ENCODE assay signal across 9 cellular contexts in genomic region chr3:113035387-113035982, GRCh38. TPM values are rescaled to one million over a fixed set of nuclear protein-coding genes. Genes with fewer than 3 reads are reported as not detected.
DNase-seq lines count a peak whose midpoint lies in the region; ATAC-seq and TF ChIP-seq lines count a peak whose summit lies in the region.
"Had no signal": no experiment of that assay in that cellular context is flagged by ENCODE, and none has a peak within 500 bp of the region (broad histone marks: within the 10 kb centered on the region; RNA-seq: fewer than 3 reads in every experiment).

No MANE protein-coding gene starts in this region.

- no peaks in the 10 kb centered on the region for H3K36me3 ChIP-seq in BE2C
- H3K36me3 ChIP-seq: SJSA1 had no signal

- peak; percentile 82 for ATAC-seq in HG03066 (IDR thresholded peaks at IDR 0.05; ENCODE audit: low read depth, unreplicated experiment)

- H3K9me3 ChIP-seq in BE2C: no peaks in the 10 kb centered on the region
- H3K9me3 ChIP-seq: SJSA1 had no signal

- no peaks in the 10 kb centered on the region for H3K4me1 Mint-ChIP-seq in neural crest cell

- no peak overlapping the region for H3K4me3 Mint-ChIP-seq in neural crest cell

- H3K4me1 ChIP-seq in BE2C: no peaks in the 10 kb centered on the region
- H3K4me1 ChIP-seq: SJSA1 had no signal

- H3K27ac Mint-ChIP-seq in neural crest cell (ENCODE audit: unreplicated experiment): no peak overlapping the region

- H3K9me3 Mint-ChIP-seq in neural crest cell: peaks cover 2% of the 10 kb centered on the region

- DNase-seq in BE2C (peak; percentile 62), GM13977 (ENCODE audit: low spot score) (peak; percentile 67), NCI-H345 (lab: John Stamatoyannopoulos, UW) (peak; percentile 41), fibroblast of pulmonary artery (ENCODE audit: low read depth) (peak; percentile 76), neural crest cell (ENCODE audit: low read depth, low spot score) (peak; percentile 62), cortex of kidney (lab: John Stamatoyannopoulos, UW) (no peak)
- peak; percentile 12 for DNase-seq in activated CD4-positive, alpha-beta T cell treated with anti-CD3 and anti-CD28 coated beads, Interleukin-2, amount 50 U/mL, for 1 hour

- H3K36me3 Mint-ChIP-seq in neural crest cell (ENCODE audit: low read depth): no peaks in the 10 kb centered on the region

- H3K27me3 Mint-ChIP-seq in neural crest cell (ENCODE audit: low read depth): no peaks in the 10 kb centered on the region

- in situ Hi-C loops in GM13977 (cut with MboI; ENCODE audit: low pct_unique_long_range_greater_than_20kb, low sequenced_read_pairs, unreplicated experiment): no loop called here

- TF ChIP-seq CTCF in BE2C (IDR thresholded peaks at IDR 0.05; ENCODE audit: low read depth, low read length) (peak; percentile 91), GM13977 (IDR thresholded peaks at IDR 0.05; ENCODE audit: extremely low read depth, insufficient read depth, missing control alignments) (peak; percentile 77), fibroblast of pulmonary artery (IDR thresholded peaks at IDR 0.05; ENCODE audit: low read length, missing control alignments) (peak; percentile 96), neural crest cell (conservative IDR thresholded peaks at IDR 0.05) (peak; percentile 85)

- H3K27me3 ChIP-seq in BE2C: no peaks in the 10 kb centered on the region
- H3K27me3 ChIP-seq: SJSA1 had no signal

- H3K4me3 ChIP-seq in BE2C (ENCODE audit: low read depth, low read length) (no peak overlapping the region), fibroblast of pulmonary artery (replicated peaks; ENCODE audit: low read depth, low read length) (no peak overlapping the region)
- H3K4me3 ChIP-seq: SJSA1 had no signal

RNA-seq across cellular contexts. Expression of gene GTPBP8, which starts 44.7 kb away (rescaled TPM):
- polyA plus RNA-seq in BE2C (2012; ENCODE audit: insufficient read depth, insufficient read length, low read depth): 19.2 TPM
- total RNA-seq in neural crest cell: 26.7 and 28.1 TPM in 2 replicates
